ENCODE assay signal across 9 cellular contexts in genomic region chr3:156382458-156383346, GRCh38.
A peak's percentile ranks its signal among the peaks of the same experiment; 100 is the strongest.
DNase-seq lines count a peak whose midpoint lies in the region; ATAC-seq and TF ChIP-seq lines count a peak whose summit lies in the region.
"Had no signal": no experiment of that assay in that cellular context is flagged by ENCODE, and none has a peak within 500 bp of the region (broad histone marks: within the 10 kb centered on the region; RNA-seq: fewer than 3 reads in every experiment).

No MANE protein-coding gene starts in this region.

- no peak overlapping the region for H3K27ac Mint-ChIP-seq in activated naive CD4-positive, alpha-beta T cell treated with anti-CD3 and anti-CD28 coated beads, Interleukin-2, amount 10 ng/mL, durations not matched to agents 7 days and 5 days
- H3K27ac Mint-ChIP-seq: activated naive CD4-positive, alpha-beta T cell treated with anti-CD3 and anti-CD28 coated beads, Interleukin-2, amount 50 U/mL, for 24 hours had no signal

- CTCF ChIA-PET in activated naive CD4-positive, alpha-beta T cell treated with anti-CD3 and anti-CD28 coated beads, Interleukin-2, amount 10 ng/mL, durations not matched to agents 7 days and 5 days (lab: Charles Lee): interaction anchor here (0.6 to 5.6 kb wide), 10 partner anchors 9 to 755 kb away, joined by 3 to 63 read pairs (median 4); no protein-coding TSS in a partner anchor

- no peaks in the 10 kb centered on the region for H3K4me1 ChIP-seq in left lung

- no peaks in the 10 kb centered on the region for H3K9me3 ChIP-seq in left lung

- peak; percentile 49 for DNase-seq in NCI-H146 (lab: John Stamatoyannopoulos, UW)
- no peak for DNase-seq in NCI-H146 treated with DMSO at 0.1 percent for 48 hours (lab: John Stamatoyannopoulos, UW; ENCODE audit: unreplicated experiment)
- DNase-seq in LNCaP clone FGC (ENCODE audit: low read depth): no peak
- DNase-seq in activated naive CD4-positive, alpha-beta T cell treated with anti-CD3 and anti-CD28 coated beads, Interleukin-2, amount 10 ng/mL, durations not matched to agents 7 days and 5 days: peak; percentile 33
- no peak for DNase-seq in left lung
- no peak for DNase-seq in activated gamma-delta T cell treated with Interleukin-2 at 50 U/mL for 16 hours

- H3K4me3 ChIP-seq in LNCaP clone FGC (ENCODE audit: low read depth, low read length) (no peak overlapping the region), left lung (no peak overlapping the region)

- H3K4me1 Mint-ChIP-seq in activated naive CD4-positive, alpha-beta T cell treated with anti-CD3 and anti-CD28 coated beads, Interleukin-2, amount 10 ng/mL, durations not matched to agents 7 days and 5 days: no peaks in the 10 kb centered on the region
- H3K4me1 Mint-ChIP-seq: activated naive CD4-positive, alpha-beta T cell treated with anti-CD3 and anti-CD28 coated beads, Interleukin-2, amount 50 U/mL, for 24 hours had no signal

- H3K4me3 Mint-ChIP-seq in activated naive CD4-positive, alpha-beta T cell treated with anti-CD3 and anti-CD28 coated beads, Interleukin-2, amount 10 ng/mL, durations not matched to agents 7 days and 5 days: no peak overlapping the region
- H3K4me3 Mint-ChIP-seq: activated naive CD4-positive, alpha-beta T cell treated with anti-CD3 and anti-CD28 coated beads, Interleukin-2, amount 50 U/mL, for 24 hours had no signal

- no peaks in the 10 kb centered on the region for H3K36me3 ChIP-seq in left lung

- H3K9me3 Mint-ChIP-seq in activated naive CD4-positive, alpha-beta T cell treated with anti-CD3 and anti-CD28 coated beads, Interleukin-2, amount 10 ng/mL, durations not matched to agents 7 days and 5 days: no peaks in the 10 kb centered on the region
- H3K9me3 Mint-ChIP-seq: activated naive CD4-positive, alpha-beta T cell treated with anti-CD3 and anti-CD28 coated beads, Interleukin-2, amount 50 U/mL, for 24 hours had no signal

- TF ChIP-seq CTCF in LNCaP clone FGC (IDR thresholded peaks at IDR 0.05; ENCODE audit: control insufficient read depth, extremely low read depth, insufficient read depth) (peak; percentile 66), left lung (IDR thresholded peaks at IDR 0.05) (peak; percentile 32 to 68)

- no peaks in the 10 kb centered on the region for H3K36me3 Mint-ChIP-seq in activated naive CD4-positive, alpha-beta T cell treated with anti-CD3 and anti-CD28 coated beads, Interleukin-2, amount 10 ng/mL, durations not matched to agents 7 days and 5 days
- H3K36me3 Mint-ChIP-seq: activated naive CD4-positive, alpha-beta T cell treated with anti-CD3 and anti-CD28 coated beads, Interleukin-2, amount 50 U/mL, for 24 hours had no signal

- H3K27ac ChIP-seq in left lung: no peak overlapping the region

- ATAC-seq in GM19351 (IDR thresholded peaks at IDR 0.05; ENCODE audit: unreplicated experiment): peak; percentile 79
- peak; percentile 58 for ATAC-seq in left lung
- ATAC-seq in HG02970 (IDR thresholded peaks at IDR 0.05; ENCODE audit: low FRiP score, unreplicated experiment): no peak

- no peaks in the 10 kb centered on the region for H3K27me3 ChIP-seq in left lung

- peaks cover 39% of the 10 kb centered on the region for H3K27me3 Mint-ChIP-seq in activated naive CD4-positive, alpha-beta T cell treated with anti-CD3 and anti-CD28 coated beads, Interleukin-2, amount 10 ng/mL, durations not matched to agents 7 days and 5 days

- intact Hi-C loops in left lung (cut with DNase I): no loop called here

Comparison
In these comparisons a context has a peak if more than half of its experiments do, and no peak if none do; other contexts are left out.
1. DNase-seq: peak in NCI-H146 (single experiment) and activated naive CD4-positive, alpha-beta T cell treated with anti-CD3 and anti-CD28 coated beads, Interleukin-2, amount 10 ng/mL, durations not matched to agents 7 days and 5 days (single experiment); none in NCI-H146 treated with DMSO at 0.1 percent for 48 hours (single experiment), LNCaP clone FGC (single experiment), left lung (0 of 2) and activated gamma-delta T cell treated with Interleukin-2 at 50 U/mL for 16 hours (single experiment).